26 cellular contexts compared by ENCODE assay signal in genomic region chr3:169822540-169822939, GRCh38. TPM values are rescaled to one million over a fixed set of nuclear protein-coding genes. Genes with fewer than 3 reads are reported as not detected.
A peak's percentile ranks its signal among the peaks of the same experiment; 100 is the strongest.
DNase-seq lines count a peak whose midpoint lies in the region; ATAC-seq and TF ChIP-seq lines count a peak whose summit lies in the region.
"Had no signal": no experiment of that assay in that cellular context is flagged by ENCODE, and none has a peak within 500 bp of the region (broad histone marks: within the 10 kb centered on the region; RNA-seq: fewer than 3 reads in every experiment).

No MANE protein-coding gene starts in this region.

- no peak overlapping the region for H2BK12ac ChIP-seq in trophoblast cell (ENCODE audit: low read length)

- H3K79me1 ChIP-seq in trophoblast cell (ENCODE audit: low read length), result no peaks in the 10 kb centered on the region

- no peak overlapping the region for H3K14ac ChIP-seq in trophoblast cell (ENCODE audit: low read length)

- H2AK5ac ChIP-seq in trophoblast cell (ENCODE audit: low read length), result no peak overlapping the region

- no peak overlapping the region for H4K12ac ChIP-seq in trophoblast cell (ENCODE audit: low read depth, low read length)

- no peaks in the 10 kb centered on the region for H3K4me1 ChIP-seq in trophoblast cell (ENCODE audit: control insufficient read depth in 1 of 2, insufficient read depth in 2 of 2, low read length in 2 of 2)
- H3K4me1 ChIP-seq in right cardiac atrium (ENCODE audit: control insufficient read depth, insufficient read depth, low read length), result no peaks in the 10 kb centered on the region
- H3K4me1 ChIP-seq: foreskin keratinocyte, prostate gland, suprapubic skin had no signal

- H3K27ac ChIP-seq in trophoblast cell (ENCODE audit: low read depth, low read length), result no peak overlapping the region
- H3K27ac ChIP-seq in right cardiac atrium (ENCODE audit: low read length), result no peak overlapping the region
- H3K27ac ChIP-seq in coronary artery, result no peak overlapping the region
- H3K27ac ChIP-seq: foreskin keratinocyte, prostate gland, suprapubic skin had no signal

- no peaks in the 10 kb centered on the region for H3K79me2 ChIP-seq in trophoblast cell (ENCODE audit: control insufficient read depth, insufficient read depth, low read length, poor library complexity)

- peak overlapping the region; percentile 12 for H3K4me3 ChIP-seq in trophoblast cell (ENCODE audit: low read depth, low read length)
- H3K4me3 ChIP-seq in right cardiac atrium (ENCODE audit: low read length), result no peak overlapping the region
- no peak overlapping the region for H3K4me3 ChIP-seq in coronary artery
- H3K4me3 ChIP-seq: prostate gland, suprapubic skin had no signal

- H3K18ac ChIP-seq in trophoblast cell (ENCODE audit: low read length), result no peak overlapping the region

- H2BK5ac ChIP-seq in trophoblast cell (ENCODE audit: low read depth, low read length, poor library complexity), result no peak overlapping the region

- no peak for ATAC-seq in right cardiac atrium
- no peak for ATAC-seq in GM21515 (IDR thresholded peaks at IDR 0.05; ENCODE audit: unreplicated experiment)
- ATAC-seq: CD8-positive, alpha-beta T cell; foreskin keratinocyte had no signal

- H3K4ac ChIP-seq in trophoblast cell (ENCODE audit: low read depth, low read length), result no peak overlapping the region

- no peak overlapping the region for H4K91ac ChIP-seq in trophoblast cell (ENCODE audit: low read depth, low read length)

- no peak overlapping the region for H3K9ac ChIP-seq in trophoblast cell (ENCODE audit: low read length)

- H3K27me3 ChIP-seq in trophoblast cell (ENCODE audit: insufficient read depth, low read length) (no peaks in the 10 kb centered on the region), right cardiac atrium (ENCODE audit: control insufficient read depth, insufficient read depth) (no peaks in the 10 kb centered on the region)
- H3K27me3 ChIP-seq: foreskin keratinocyte had no signal

- DNase-seq in DMS79 (lab: John Stamatoyannopoulos, UW) (peak; percentile 80), NCI-H2029 treated with DMSO at 0.1 percent for 48 hours (lab: John Stamatoyannopoulos, UW) (peak; percentile 84), NCI-H748 treated with DMSO at 0.1 percent for 48 hours (lab: John Stamatoyannopoulos, UW) (peak; percentile 65), trophoblast cell (no peak), right cardiac atrium (no peak), coronary artery (ENCODE audit: low spot score) (no peak)
- DNase-seq: activated B cell treated with CpG ODN at 0.5 μM for 24 hours; activated CD4-positive, alpha-beta T cell treated with anti-CD3 and anti-CD28 coated beads, Interleukin-2, amount 50 U/mL, for 48 hours; activated naive CD8-positive, alpha-beta T cell treated with anti-CD3 and anti-CD28 coated beads, Interleukin-2, amount 10 ng/mL, durations not matched to agents 7 days and 5 days; CD8-positive, alpha-beta T cell; cerebellar nuclear complex; effector CD4-positive, alpha-beta T cell; erythroblast; foreskin keratinocyte; HFFc6; NCI-H446 treated with DMSO at 0.1 percent for 48 hours; stimulated activated CD4-positive, alpha-beta T cell treated with anti-CD3 and anti-CD28 coated beads, Interleukin-1b, Interleukin-23, amount 100 ng/mL, for 48 hours; T1000 had no signal

- TF ChIP-seq CTCF in coronary artery (IDR thresholded peaks at IDR 0.05), result no peak

- no peaks in the 10 kb centered on the region for H3K36me3 ChIP-seq in trophoblast cell (ENCODE audit: control insufficient read depth in 1 of 2, insufficient read depth in 2 of 2, low read length in 2 of 2)
- H3K36me3 ChIP-seq: prostate gland, suprapubic skin had no signal

- H3K4me2 ChIP-seq in trophoblast cell (ENCODE audit: low read length), result no peak overlapping the region

- no peak overlapping the region for H2AFZ ChIP-seq in trophoblast cell (ENCODE audit: insufficient read depth, low read length, poor library complexity)

- intact Hi-C loops in right cardiac atrium (cut with DNase I), result no loop called here

- H3K9me3 ChIP-seq in trophoblast cell (ENCODE audit: insufficient read depth, low read depth, low read length) (no peaks in the 10 kb centered on the region), right cardiac atrium (ENCODE audit: control insufficient read depth, low read length) (no peaks in the 10 kb centered on the region)
- H3K9me3 ChIP-seq: prostate gland, suprapubic skin had no signal

- H2BK120ac ChIP-seq in trophoblast cell (ENCODE audit: insufficient read depth, low read length, poor library complexity), result no peak overlapping the region

- no peak overlapping the region for H3K23ac ChIP-seq in trophoblast cell (ENCODE audit: low read length)

- no peak overlapping the region for H4K8ac ChIP-seq in trophoblast cell (ENCODE audit: low read depth, low read length)

- no CpG with 5 or more reads among the region's 20 CpGs for WGBS in trophoblast cell (ENCODE audit: extremely low coverage, insufficient coverage, insufficient read length)
- WGBS in right cardiac atrium, result 97% methylated on average over 20 of the region's 20 CpGs

RNA-seq across cellular contexts. Expression of gene LRRC34, which starts 9.8 kb away (rescaled TPM):
- 0.37 and 0.49 TPM in 2 replicates for polyA plus RNA-seq in trophoblast cell (2013)
- total RNA-seq in right cardiac atrium, result 1 to 10 TPM; 2.1 to 5.5 (median 2.7) TPM
- polyA plus RNA-seq in right cardiac atrium, result 2.9 TPM

RNA-seq across cellular contexts. Expression of gene LRRIQ4, which starts 9.9 kb away (rescaled TPM):
- polyA plus RNA-seq in trophoblast cell (2013), result 0.03 TPM in 2 replicates
- not detected for total RNA-seq in right cardiac atrium
- polyA plus RNA-seq in right cardiac atrium, result not detected
- total RNA-seq: CD8-positive, alpha-beta T cell; HFFc6; LHCN-M2; mucosa of gallbladder; skeletal muscle tissue; suprapubic skin had no signal
- polyA plus RNA-seq: foreskin keratinocyte, liver had no signal

RNA-seq across cellular contexts. Expression of gene LRRC31, which starts 47.2 kb away (rescaled TPM):
- not detected in 2 replicates for polyA plus RNA-seq in trophoblast cell (2013)
- not detected for total RNA-seq in right cardiac atrium
- polyA plus RNA-seq in right cardiac atrium, result not detected
- total RNA-seq: activated B cell treated with CpG ODN at 0.5 μM for 24 hours; activated naive CD8-positive, alpha-beta T cell treated with anti-CD3 and anti-CD28 coated beads, Interleukin-2, amount 10 ng/mL, durations not matched to agents 7 days and 5 days; CD8-positive, alpha-beta T cell; foreskin keratinocyte; HFFc6; LHCN-M2; neural crest cell; skeletal muscle tissue had no signal
- polyA plus RNA-seq: foreskin keratinocyte had no signal

RNA-seq across cellular contexts. Expression of gene MYNN, which starts 49.3 kb away (rescaled TPM):
- 12.6 TPM in 2 replicates for polyA plus RNA-seq in trophoblast cell (2013)
- total RNA-seq in right cardiac atrium, result 10 to 100 TPM; 12.4 to 16.0 (median 12.8) TPM
- 8.4 TPM for polyA plus RNA-seq in right cardiac atrium

RNA-seq across cellular contexts. Expression of gene ACTRT3, which starts 53.2 kb away (rescaled TPM):
- polyA plus RNA-seq in trophoblast cell (2013), result 0.44 and 0.49 TPM in 2 replicates
- total RNA-seq in right cardiac atrium, result 1 to 10 TPM; 1.7 to 2.8 (median 2.3) TPM
- 1.1 TPM for polyA plus RNA-seq in right cardiac atrium
- total RNA-seq: CD8-positive, alpha-beta T cell had no signal

Comparison
In these comparisons a context has a peak if more than half of its experiments do, and no peak if none do; other contexts are left out.
1. DNase-seq: peak in DMS79 (single experiment), NCI-H2029 treated with DMSO at 0.1 percent for 48 hours (single experiment) and NCI-H748 treated with DMSO at 0.1 percent for 48 hours (single experiment); none in trophoblast cell (0 of 2), right cardiac atrium (0 of 3) and coronary artery (single experiment).